16 cellular contexts compared by ENCODE assay signal in the genomic region with DNA sequence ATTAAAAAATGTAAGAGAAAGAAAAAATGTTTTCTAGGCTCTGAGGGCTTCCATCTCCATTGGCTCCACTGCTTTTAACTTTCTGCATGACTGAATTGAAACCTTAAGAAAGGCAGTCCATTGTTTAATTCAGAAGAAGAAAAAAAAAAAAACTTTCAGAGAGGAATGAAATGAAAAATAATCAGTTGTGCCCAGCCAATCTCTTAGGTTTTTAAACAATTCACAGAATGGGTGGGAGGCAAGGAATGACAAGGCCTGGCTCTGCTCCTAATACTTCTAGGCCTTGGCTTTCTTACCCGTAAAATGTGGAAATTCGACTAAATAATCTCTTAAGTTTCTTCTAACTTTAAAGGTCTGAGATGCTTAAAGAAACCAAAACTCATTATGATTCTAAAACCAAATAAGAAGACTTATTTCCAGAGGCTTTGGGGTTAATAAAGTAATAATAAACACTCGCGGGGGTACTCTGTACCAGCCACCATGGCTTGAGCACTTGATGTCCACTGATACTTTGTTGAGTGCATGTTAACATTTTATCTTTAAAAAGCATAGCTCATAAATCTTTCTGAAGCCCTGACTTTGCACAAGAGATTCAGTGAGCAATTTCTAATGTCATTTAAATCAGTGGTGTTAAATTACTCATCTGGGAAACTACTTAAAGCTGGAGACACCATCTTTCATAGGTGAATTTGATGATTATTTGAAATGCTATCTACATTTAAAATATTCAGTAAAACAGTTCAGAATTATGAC. TPM values are rescaled to one million over a fixed set of nuclear protein-coding genes. Genes with fewer than 3 reads are reported as not detected.
"Had no signal": no experiment of that assay in that cellular context is flagged by ENCODE, and none has a peak within 500 bp of the region (broad histone marks: within the 10 kb centered on the region; RNA-seq: fewer than 3 reads in every experiment).

No MANE protein-coding gene starts in this region.

- H3K9me3 ChIP-seq: prostate gland had no signal

- H3K36me3 Mint-ChIP-seq: activated naive CD8-positive, alpha-beta T cell treated with anti-CD3 and anti-CD28 coated beads, Interleukin-2, amount 10 ng/mL, durations not matched to agents 7 days and 5 days had no signal

- H3K27me3 ChIP-seq: sigmoid colon, spleen, suprapubic skin had no signal

- H3K4me1 Mint-ChIP-seq: activated naive CD8-positive, alpha-beta T cell treated with anti-CD3 and anti-CD28 coated beads, Interleukin-2, amount 10 ng/mL, durations not matched to agents 7 days and 5 days; nephron progenitor cell had no signal

- FAIRE-seq: TTC549 had no signal

- H3K27ac ChIP-seq: lower lobe of right lung, prostate gland, sigmoid colon, spleen, suprapubic skin had no signal

- H3K27ac Mint-ChIP-seq: activated naive CD8-positive, alpha-beta T cell treated with anti-CD3 and anti-CD28 coated beads, Interleukin-2, amount 10 ng/mL, durations not matched to agents 7 days and 5 days; activated T-helper 1 cell treated with anti-CD3 and anti-CD28 coated beads, Interleukin-12 subunit alpha, Interleukin-12 subunit beta, Interleukin-2, Interleukin-4 antibody, amounts not matched to agents 30 ng/mL and 10 ng/mL and 1 ng/mL, durations not matched to agents 14 hours and 24 hours and 36 hours; nephron progenitor cell; stimulated activated naive CD8-positive, alpha-beta T cell treated with anti-CD3 and anti-CD28 coated beads, Interleukin-15, Interleukin-2, amounts not matched to agents 100 ng/mL and 50 ng/mL, for 24 hours; type B pancreatic cell had no signal

- DNase-seq: activated CD4-positive, alpha-beta T cell treated with anti-CD3 and anti-CD28 coated beads, Interleukin-2, amount 50 U/mL, for 1 hour; activated naive CD8-positive, alpha-beta T cell treated with anti-CD3 and anti-CD28 coated beads, Interleukin-2, amount 10 ng/mL, durations not matched to agents 7 days and 5 days; glutamatergic neuron; lower lobe of right lung; nephron progenitor cell; occipital lobe; sigmoid colon; spleen had no signal

- H3K36me3 ChIP-seq: lower lobe of right lung, prostate gland, sigmoid colon, spleen, suprapubic skin had no signal

- H3K4me3 ChIP-seq: lower lobe of right lung, prostate gland, sigmoid colon, spleen, suprapubic skin had no signal

- ATAC-seq: lower lobe of right lung had no signal

- H3K27me3 Mint-ChIP-seq: type B pancreatic cell had no signal

- H3K4me3 Mint-ChIP-seq: activated naive CD8-positive, alpha-beta T cell treated with anti-CD3 and anti-CD28 coated beads, Interleukin-2, amount 10 ng/mL, durations not matched to agents 7 days and 5 days; activated T-helper 1 cell treated with anti-CD3 and anti-CD28 coated beads, Interleukin-12 subunit alpha, Interleukin-12 subunit beta, Interleukin-2, Interleukin-4 antibody, amounts not matched to agents 30 ng/mL and 10 ng/mL and 1 ng/mL, durations not matched to agents 14 hours and 24 hours and 36 hours; nephron progenitor cell; stimulated activated naive CD8-positive, alpha-beta T cell treated with anti-CD3 and anti-CD28 coated beads, Interleukin-15, Interleukin-2, amounts not matched to agents 100 ng/mL and 50 ng/mL, for 24 hours; type B pancreatic cell had no signal

- H3K9me3 Mint-ChIP-seq: type B pancreatic cell had no signal

- H3K4me1 ChIP-seq: lower lobe of right lung, prostate gland, sigmoid colon, spleen, suprapubic skin had no signal

RNA-seq across cellular contexts. Expression of gene STON2, which starts 49.6 kb away (rescaled TPM):
- total RNA-seq: activated naive CD8-positive, alpha-beta T cell treated with anti-CD3 and anti-CD28 coated beads, Interleukin-2, amount 10 ng/mL, durations not matched to agents 7 days and 5 days; fibroblast of villous mesenchyme; T-helper 2 cell treated with Interferon-gamma antibody and Interleukin-4, amounts not matched to agents 100 ng/mL and 5 ng/mL, for 36 hours had no signal
